ENCODE assay signal across 19 cellular contexts in the genomic region with DNA sequence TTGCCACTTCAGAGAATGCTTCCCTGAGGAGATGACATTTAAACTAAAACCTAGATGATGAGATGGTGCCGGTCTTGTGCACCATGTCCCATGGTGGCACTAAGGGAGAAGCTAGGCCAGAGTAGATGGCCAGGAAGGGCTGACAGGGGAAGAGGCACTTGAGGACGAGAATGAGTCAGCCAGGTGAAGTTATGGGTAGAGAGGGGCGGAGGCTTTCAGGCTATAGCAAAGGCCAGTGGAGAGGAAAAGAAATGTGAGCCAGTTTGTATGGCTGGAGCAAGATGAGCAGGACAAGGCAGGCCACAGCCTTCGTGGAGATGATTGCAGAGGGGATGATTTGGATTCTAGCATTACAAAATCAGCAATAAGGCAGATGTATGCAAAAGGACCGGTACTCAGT. TPM values are rescaled to one million over a fixed set of nuclear protein-coding genes. Genes with fewer than 3 reads are reported as not detected.
"Had no signal": no experiment of that assay in that cellular context is flagged by ENCODE, and none has a peak within 500 bp of the region (broad histone marks: within the 10 kb centered on the region; RNA-seq: fewer than 3 reads in every experiment).

No MANE protein-coding gene starts in this region.

- H3K36me3 ChIP-seq: esophagus muscularis mucosa, gastroesophageal sphincter, heart left ventricle, spleen, thoracic aorta had no signal

- H3K4me1 ChIP-seq: parathyroid adenoma had no signal

- H3K9ac ChIP-seq: parathyroid adenoma had no signal

- H3K27ac ChIP-seq: esophagus muscularis mucosa, gastroesophageal sphincter, heart left ventricle, parathyroid adenoma, spleen, thoracic aorta had no signal

- H3K4me3 ChIP-seq: esophagus muscularis mucosa, gastroesophageal sphincter, heart left ventricle, spleen, thoracic aorta had no signal

- H2AFZ ChIP-seq: parathyroid adenoma had no signal

- H3K79me2 ChIP-seq: parathyroid adenoma had no signal

- H3K27me3 ChIP-seq: esophagus muscularis mucosa, gastroesophageal sphincter, heart left ventricle, spleen had no signal

- H3K9me3 ChIP-seq: esophagus muscularis mucosa, gastroesophageal sphincter, heart left ventricle, spleen, thoracic aorta had no signal

- ATAC-seq: activated CD8-positive, alpha-beta memory T cell treated with anti-CD3 and anti-CD28 coated beads, Interleukin-2, amount 10 ng/mL, durations not matched to agents 7 days and 5 days; activated T-helper 17 cell treated with anti-CD3 and anti-CD28 coated beads, Interleukin-2, amount 50 U/mL, for 72 hours; gastroesophageal sphincter; heart left ventricle; left ventricle myocardium superior; stimulated activated memory B cell treated with anti-CD40 and anti-IgM and Interleukin-4, amounts not matched to agents 10 μg/mL and 1 μg/mL and 100 μg/mL, for 72 hours; T-helper 17 cell had no signal

- DNase-seq: activated CD4-positive, alpha-beta memory T cell treated with anti-CD3 and anti-CD28 coated beads for 36 hours; activated CD8-positive, alpha-beta memory T cell treated with anti-CD3 and anti-CD28 coated beads, Interleukin-2, amount 10 ng/mL, durations not matched to agents 7 days and 5 days; activated naive CD4-positive, alpha-beta T cell; activated naive CD8-positive, alpha-beta T cell treated with anti-CD3 and anti-CD28 coated beads, Interleukin-2, amount 10 ng/mL, durations not matched to agents 7 days and 5 days; amygdala; cortex of kidney; heart left ventricle; kidney; left ventricle myocardium superior; mesendoderm; spleen; stimulated activated CD4-positive, alpha-beta T cell treated with anti-CD3 and anti-CD28 coated beads, Interleukin-4, amount 100 ng/mL, for 4 hours; T-helper 17 cell had no signal

RNA-seq across cellular contexts. Expression of a gene that starts 44.7 kb away (rescaled TPM):
- total RNA-seq: activated CD4-positive, alpha-beta memory T cell treated with anti-CD3 and anti-CD28 coated beads for 36 hours; activated CD8-positive, alpha-beta memory T cell treated with anti-CD3 and anti-CD28 coated beads, Interleukin-2, amount 10 ng/mL, durations not matched to agents 7 days and 5 days; activated naive CD8-positive, alpha-beta T cell treated with anti-CD3 and anti-CD28 coated beads, Interleukin-2, amount 10 ng/mL, durations not matched to agents 7 days and 5 days; activated T-helper 17 cell treated with anti-CD3 and anti-CD28 coated beads, Interleukin-2, amount 50 U/mL, for 72 hours; kidney; left ventricle myocardium superior; spleen; T-helper 17 cell; thoracic aorta had no signal
